1 cellular context compared by ENCODE assay signal in genomic region chr9:127854169-127854833, GRCh38.
TF ChIP-seq lines count a peak whose summit lies in the region.

TSS of gene ENG (minus strand) at chr9:127854658. CDS start at chr9:127854355, 303 bp downstream.

TF ChIP-seq in GM23338, 12 proteins besides CTCF, POLR2A, EP300 and RAD21:
- TF ChIP-seq ZNF462 (CRISPR knock-in tag; IDR thresholded peaks at IDR 0.05) (no peak), STAT1 (IDR thresholded peaks at IDR 0.05; ENCODE audit: unreplicated experiment) (no peak)
